1 cellular context compared by ENCODE assay signal in the genomic region with DNA sequence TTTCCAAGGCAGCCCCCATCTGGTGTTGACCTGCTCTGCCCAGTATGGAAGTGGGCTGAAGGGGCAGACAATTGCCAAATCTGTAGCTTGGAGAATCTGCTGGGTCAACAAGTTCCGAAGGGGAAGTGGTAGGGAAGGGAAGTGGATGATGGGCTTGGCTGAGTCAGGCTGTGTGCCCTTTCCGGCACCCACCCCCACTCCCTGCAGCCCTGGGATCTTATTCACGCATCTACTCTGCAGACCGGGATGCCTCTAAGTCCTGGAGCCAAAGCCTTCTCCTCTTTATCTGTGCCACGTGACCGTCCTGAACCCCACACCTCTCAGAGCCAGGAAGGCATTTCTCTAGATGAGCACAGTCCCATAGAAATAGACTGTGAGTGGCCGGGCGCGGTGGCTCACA.
TF ChIP-seq lines count a peak whose summit lies in the region.

No MANE protein-coding gene starts in this region.

TF ChIP-seq in H1, 55 proteins besides CTCF, POLR2A, EP300 and RAD21:
- no peak for TF ChIP-seq E2F6 (IDR thresholded peaks at IDR 0.05)
- no peak for TF ChIP-seq GABPA (IDR thresholded peaks at IDR 0.05; ENCODE audit: borderline replicate concordance, insufficient read depth, low read length)
- no peak for TF ChIP-seq NANOG (IDR thresholded peaks at IDR 0.05; ENCODE audit: insufficient read depth, low read depth, low read length, poor library complexity, severe bottlenecking)
- TF ChIP-seq SIRT6 (IDR thresholded peaks at IDR 0.05; ENCODE audit: low read length), result no peak
- TF ChIP-seq, protein P1, sequence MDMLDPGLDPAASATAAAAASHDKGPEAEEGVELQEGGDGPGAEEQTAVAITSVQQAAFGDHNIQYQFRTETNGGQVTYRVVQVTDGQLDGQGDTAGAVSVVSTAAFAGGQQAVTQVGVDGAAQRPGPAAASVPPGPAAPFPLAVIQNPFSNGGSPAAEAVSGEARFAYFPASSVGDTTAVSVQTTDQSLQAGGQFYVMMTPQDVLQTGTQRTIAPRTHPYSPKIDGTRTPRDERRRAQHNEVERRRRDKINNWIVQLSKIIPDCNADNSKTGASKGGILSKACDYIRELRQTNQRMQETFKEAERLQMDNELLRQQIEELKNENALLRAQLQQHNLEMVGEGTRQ (IDR thresholded peaks at IDR 0.05; ENCODE audit: low read length), result no peak
- TF ChIP-seq BACH1 (IDR thresholded peaks at IDR 0.05; ENCODE audit: low read length), result no peak
- no peak for TF ChIP-seq SUZ12 (IDR thresholded peaks at IDR 0.05; ENCODE audit: low read length)
- TF ChIP-seq EGR1 (IDR thresholded peaks at IDR 0.05; ENCODE audit: borderline replicate concordance, low read depth, low read length), result no peak
- TF ChIP-seq SP2 (IDR thresholded peaks at IDR 0.05; ENCODE audit: low read length), result no peak
- TF ChIP-seq TAF7 (optimal IDR thresholded peaks at IDR 0.05; ENCODE audit: borderline replicate concordance, low read depth, low read length), result no peak
- TF ChIP-seq CBX8 (IDR thresholded peaks at IDR 0.05; ENCODE audit: borderline replicate concordance, low read depth, low read length), result no peak
